In genomic region chr16:52283018-52283417, GRCh38 we compare ENCODE assay signal across 15 cellular contexts.
"Had no signal": no experiment of that assay in that cellular context is flagged by ENCODE, and none has a peak within 500 bp of the region (broad histone marks: within the 10 kb centered on the region; RNA-seq: fewer than 3 reads in every experiment).

No MANE protein-coding gene starts in this region.

- H3K36me3 ChIP-seq: gastrocnemius medialis, tibial nerve had no signal

- ATAC-seq: activated CD8-positive, alpha-beta memory T cell treated with anti-CD3 and anti-CD28 coated beads, Interleukin-2, amount 10 ng/mL, durations not matched to agents 7 days and 5 days; activated naive CD4-positive, alpha-beta T cell treated with anti-CD3 and anti-CD28 coated beads, Interleukin-2, amount 50 U/mL, for 72 hours; activated T-cell treated with anti-CD3 and anti-CD28 coated beads, Interleukin-2, amount 50 U/mL, for 4 hours; gastrocnemius medialis; left ventricle myocardium superior had no signal

- H3K4me3 ChIP-seq: gastrocnemius medialis, skin epidermis, tibial nerve had no signal

- H3K4me3 Mint-ChIP-seq: activated CD8-positive, alpha-beta memory T cell treated with anti-CD3 and anti-CD28 coated beads, Interleukin-2, amount 10 ng/mL, durations not matched to agents 7 days and 5 days; activated T-cell treated with anti-CD3 and anti-CD28 coated beads, Interleukin-2, amount 50 U/mL, for 4 hours; naive B cell had no signal

- DNase-seq: activated CD8-positive, alpha-beta memory T cell treated with anti-CD3 and anti-CD28 coated beads, Interleukin-2, amount 10 ng/mL, durations not matched to agents 7 days and 5 days; activated effector memory CD4-positive, alpha-beta T cell treated with anti-CD3 and anti-CD28 coated beads, Interleukin-2, amount 50 U/mL, for 16 hours; activated T-cell treated with anti-CD3 and anti-CD28 coated beads, Interleukin-2, amount 50 U/mL, for 4 hours; cortex of kidney; effector memory CD4-positive, alpha-beta T cell; erythroblast; gastrocnemius medialis; left ventricle myocardium superior; midbrain; naive B cell; SIG-M5; T-helper 2 cell had no signal

- H3K4me1 ChIP-seq: gastrocnemius medialis, tibial nerve had no signal

- H3K36me3 Mint-ChIP-seq: activated CD8-positive, alpha-beta memory T cell treated with anti-CD3 and anti-CD28 coated beads, Interleukin-2, amount 10 ng/mL, durations not matched to agents 7 days and 5 days; activated naive CD4-positive, alpha-beta T cell treated with anti-CD3 and anti-CD28 coated beads, Interleukin-2, amount 50 U/mL, for 72 hours; naive B cell had no signal

- H3K27me3 ChIP-seq: gastrocnemius medialis, tibial nerve had no signal

- H3K9me3 ChIP-seq: gastrocnemius medialis, tibial nerve had no signal

- H3K27ac ChIP-seq: gastrocnemius medialis, skin epidermis, tibial nerve had no signal

- H3K9me3 Mint-ChIP-seq: activated T-cell treated with anti-CD3 and anti-CD28 coated beads, Interleukin-2, amount 50 U/mL, for 4 hours had no signal

- H3K4me1 Mint-ChIP-seq: activated CD8-positive, alpha-beta memory T cell treated with anti-CD3 and anti-CD28 coated beads, Interleukin-2, amount 10 ng/mL, durations not matched to agents 7 days and 5 days; naive B cell had no signal

- H3K27me3 Mint-ChIP-seq: activated CD8-positive, alpha-beta memory T cell treated with anti-CD3 and anti-CD28 coated beads, Interleukin-2, amount 10 ng/mL, durations not matched to agents 7 days and 5 days; naive B cell had no signal

- H3K27ac Mint-ChIP-seq: activated CD8-positive, alpha-beta memory T cell treated with anti-CD3 and anti-CD28 coated beads, Interleukin-2, amount 10 ng/mL, durations not matched to agents 7 days and 5 days; activated naive CD4-positive, alpha-beta T cell treated with anti-CD3 and anti-CD28 coated beads, Interleukin-2, amount 50 U/mL, for 72 hours; naive B cell had no signal
